Comparison of ENCODE assay signal across 8 cellular contexts in genomic region chr5:74684900-74685851, GRCh38. TPM values are rescaled to one million over a fixed set of nuclear protein-coding genes. Genes with fewer than 3 reads are reported as not detected.
A peak's percentile ranks its signal among the peaks of the same experiment; 100 is the strongest.
DNase-seq lines count a peak whose midpoint lies in the region; ATAC-seq, FAIRE-seq and TF ChIP-seq lines count a peak whose summit lies in the region.

TSS of gene HEXB (plus strand) at chr5:74685233. CDS start at chr5:74685261, 28 bp downstream.

- peak; percentile 99 for ATAC-seq in right cardiac atrium

- TF ChIP-seq CTCF in GM12874 (IDR thresholded peaks at IDR 0.05; ENCODE audit: insufficient read depth, low read depth, low read length): 0 out of 2 replicates have a peak, but pooled peaks have one; percentile 20

- DNase-seq in HEK293T (ENCODE audit: extremely low spot score): peak; percentile 86
- peak; percentile 73 for DNase-seq in NAMALWA (ENCODE audit: low spot score)
- peak; percentile 89 for DNase-seq in T-helper 2 cell treated with Interferon-gamma antibody and Interleukin-4, amounts not matched to agents 5 μg/mL and 100 μg/mL, for 36 hours (ENCODE audit: low spot score)
- peak in 57 of 58 donors; percentile 3 to 90 (median 69) for DNase-seq in anterior cingulate cortex (lab: John Stamatoyannopoulos, UW)
- peak; percentile 93 to 97 (median 96) for DNase-seq in right cardiac atrium
- DNase-seq in putamen (ENCODE audit: low spot score): peak; percentile 82
- DNase-seq in urothelium cell line (ENCODE audit: low spot score): peak; percentile 76

- POLR2A ChIA-PET in HEK293T (lab: Yijun Ruan, JAX): no interaction called here

- peak within 1 kb of the TSS; percentile 69 for H3K27ac ChIP-seq in right cardiac atrium (ENCODE audit: low read length)

- H3K4me3 Mint-ChIP-seq in T-helper 2 cell treated with Interferon-gamma antibody and Interleukin-4, amounts not matched to agents 5 μg/mL and 100 μg/mL, for 36 hours: peak within 1 kb of the TSS; percentile 83

- peak within 1 kb of the TSS; percentile 64 for H3K27ac Mint-ChIP-seq in T-helper 2 cell treated with Interferon-gamma antibody and Interleukin-4, amounts not matched to agents 5 μg/mL and 100 μg/mL, for 36 hours

- FAIRE-seq in urothelium cell line (lab: Jason Lieb, UNC): no peak

- H3K27me3 ChIP-seq in right cardiac atrium (ENCODE audit: control insufficient read depth, insufficient read depth): no peaks in the 10 kb centered on the region

- H3K9me3 ChIP-seq in right cardiac atrium (ENCODE audit: control insufficient read depth, low read length): no peaks in the 10 kb centered on the region

- H3K4me3 ChIP-seq in right cardiac atrium (ENCODE audit: low read length): peak within 1 kb of the TSS; percentile 54

- peaks cover 9% of the 10 kb centered on the region for H3K4me1 ChIP-seq in right cardiac atrium (ENCODE audit: control insufficient read depth, insufficient read depth, low read length)

- H3K27me3 Mint-ChIP-seq in T-helper 2 cell treated with Interferon-gamma antibody and Interleukin-4, amounts not matched to agents 5 μg/mL and 100 μg/mL, for 36 hours (ENCODE audit: low read depth): peaks cover 17% of the 10 kb centered on the region

- intact Hi-C loops in right cardiac atrium (cut with DNase I): no loop called here

- H3K36me3 Mint-ChIP-seq in T-helper 2 cell treated with Interferon-gamma antibody and Interleukin-4, amounts not matched to agents 5 μg/mL and 100 μg/mL, for 36 hours (ENCODE audit: low read depth): peaks cover 15% of the 10 kb centered on the region

- H3K4me1 Mint-ChIP-seq in T-helper 2 cell treated with Interferon-gamma antibody and Interleukin-4, amounts not matched to agents 5 μg/mL and 100 μg/mL, for 36 hours (ENCODE audit: low read depth): peaks cover 17% of the 10 kb centered on the region

- no peaks in the 10 kb centered on the region for H3K9me3 Mint-ChIP-seq in T-helper 2 cell treated with Interferon-gamma antibody and Interleukin-4, amounts not matched to agents 5 μg/mL and 100 μg/mL, for 36 hours

- CTCF ChIA-PET in HEK293T (lab: Yijun Ruan, JAX): interaction anchor here (0.6 to 0.7 kb wide), 2 partner anchors 253 to 789 kb away, joined by 3 to 4 read pairs; no protein-coding TSS in a partner anchor

- WGBS in right cardiac atrium: 4% methylated on average over 78 of the region's 78 CpGs

TF ChIP-seq in HEK293T, 16 proteins besides CTCF, POLR2A, EP300 and RAD21:
- TF ChIP-seq TARDBP (IDR thresholded peaks at IDR 0.05) (no peak), L3MBTL2 (conservative IDR thresholded peaks at IDR 0.05) (peak; percentile 70)

RNA-seq across cellular contexts. Expression of gene HEXB, which starts in this region (rescaled TPM):
- 10 to 100 TPM; 76.7 to 84.3 (median 81.7) TPM for total RNA-seq in right cardiac atrium
- 63.0 TPM for polyA plus RNA-seq in right cardiac atrium

Comparison
In these comparisons a context has a peak if more than half of its experiments do, and no peak if none do; other contexts are left out.
1. Peak in every context shown above with its lines: DNase-seq, ATAC-seq, H3K4me3 ChIP-seq and H3K27ac ChIP-seq.